ENCODE assay signal across 8 cellular contexts in the genomic region with DNA sequence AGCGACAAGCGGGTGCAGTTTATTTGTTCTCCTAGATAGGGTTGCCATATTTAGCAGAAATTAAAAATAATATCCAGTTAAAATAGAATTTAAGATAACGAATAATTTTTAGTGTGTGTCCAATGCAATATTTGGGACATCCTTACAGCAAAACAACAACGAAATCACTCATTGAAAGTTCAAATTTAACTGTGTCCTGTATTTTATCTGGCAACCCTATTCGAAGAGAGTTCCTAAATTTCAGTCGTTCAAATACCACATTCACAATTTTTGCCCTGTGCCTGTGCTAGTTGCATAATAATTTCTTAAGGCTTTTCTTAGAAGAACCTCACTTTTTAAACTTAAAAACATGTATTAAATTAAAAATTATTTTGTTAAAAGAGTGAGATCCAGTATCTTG. TPM values are rescaled to one million over a fixed set of nuclear protein-coding genes. Genes with fewer than 3 reads are reported as not detected.
DNase-seq lines count a peak whose midpoint lies in the region; ATAC-seq and TF ChIP-seq lines count a peak whose summit lies in the region.

No MANE protein-coding gene starts in this region.

- H3K4me3 Mint-ChIP-seq in HFFc6 = peak overlapping the region; percentile 95
- H3K4me3 Mint-ChIP-seq in activated T-helper 2 cell treated with anti-CD3 and anti-CD28 coated beads, Interferon-gamma antibody, Interleukin-2, Interleukin-4, amounts not matched to agents 10 μg/mL and 5 μg/mL and 100 μg/mL, durations not matched to agents 14 hours and 24 hours and 36 hours (ENCODE audit: low read depth) = peak overlapping the region; percentile 89
- H3K4me3 Mint-ChIP-seq in stimulated activated effector memory CD8-positive, alpha-beta T cell treated with anti-CD3 and anti-CD28 coated beads, Interleukin-12 subunit alpha, Interleukin-12 subunit beta, amount 100 ng/mL, for 72 hours = peak overlapping the region; percentile 85

- peak overlapping the region; percentile 96 for H3K27ac Mint-ChIP-seq in HFFc6
- peak overlapping the region; percentile 94 for H3K27ac Mint-ChIP-seq in activated T-helper 2 cell treated with anti-CD3 and anti-CD28 coated beads, Interferon-gamma antibody, Interleukin-2, Interleukin-4, amounts not matched to agents 10 μg/mL and 5 μg/mL and 100 μg/mL, durations not matched to agents 14 hours and 24 hours and 36 hours
- peak overlapping the region; percentile 93 for H3K27ac Mint-ChIP-seq in stimulated activated effector memory CD8-positive, alpha-beta T cell treated with anti-CD3 and anti-CD28 coated beads, Interleukin-12 subunit alpha, Interleukin-12 subunit beta, amount 100 ng/mL, for 72 hours

- no peaks in the 10 kb centered on the region for H3K9me3 ChIP-seq in iPS-15b (ENCODE audit: control insufficient read depth, insufficient read depth, low read length)

- no peak for TF ChIP-seq CTCF in HFFc6 (IDR thresholded peaks at IDR 0.05)

- no peaks in the 10 kb centered on the region for H3K9me3 Mint-ChIP-seq in HFFc6
- no peaks in the 10 kb centered on the region for H3K9me3 Mint-ChIP-seq in activated T-helper 2 cell treated with anti-CD3 and anti-CD28 coated beads, Interferon-gamma antibody, Interleukin-2, Interleukin-4, amounts not matched to agents 10 μg/mL and 5 μg/mL and 100 μg/mL, durations not matched to agents 14 hours and 24 hours and 36 hours
- H3K9me3 Mint-ChIP-seq in stimulated activated effector memory CD8-positive, alpha-beta T cell treated with anti-CD3 and anti-CD28 coated beads, Interleukin-12 subunit alpha, Interleukin-12 subunit beta, amount 100 ng/mL, for 72 hours = no peaks in the 10 kb centered on the region

- no peaks in the 10 kb centered on the region for H3K36me3 ChIP-seq in iPS-15b (ENCODE audit: control insufficient read depth, insufficient read depth, low read length)

- H3K4me3 ChIP-seq in iPS-15b (ENCODE audit: low read depth, low read length) = peak overlapping the region; percentile 86

- ATAC-seq in stimulated activated effector memory CD8-positive, alpha-beta T cell treated with anti-CD3 and anti-CD28 coated beads, Interleukin-12 subunit alpha, Interleukin-12 subunit beta, amount 100 ng/mL, for 72 hours = no peak
- no peak for ATAC-seq in GM18511 (IDR thresholded peaks at IDR 0.05; ENCODE audit: unreplicated experiment)

- H3K36me3 Mint-ChIP-seq in HFFc6 (ENCODE audit: low read depth) = peaks cover 22% of the 10 kb centered on the region
- H3K36me3 Mint-ChIP-seq in activated T-helper 2 cell treated with anti-CD3 and anti-CD28 coated beads, Interferon-gamma antibody, Interleukin-2, Interleukin-4, amounts not matched to agents 10 μg/mL and 5 μg/mL and 100 μg/mL, durations not matched to agents 14 hours and 24 hours and 36 hours (ENCODE audit: low read depth) = peaks cover 38% of the 10 kb centered on the region
- peaks cover 33% of the 10 kb centered on the region for H3K36me3 Mint-ChIP-seq in stimulated activated effector memory CD8-positive, alpha-beta T cell treated with anti-CD3 and anti-CD28 coated beads, Interleukin-12 subunit alpha, Interleukin-12 subunit beta, amount 100 ng/mL, for 72 hours

- H3K4me1 ChIP-seq in iPS-15b (ENCODE audit: control insufficient read depth, insufficient read depth, low read length) = peaks cover 4% of the 10 kb centered on the region

- intact Hi-C loops in activated T-helper 2 cell treated with anti-CD3 and anti-CD28 coated beads, Interferon-gamma antibody, Interleukin-2, Interleukin-4, amounts not matched to agents 10 μg/mL and 5 μg/mL and 100 μg/mL, durations not matched to agents 14 hours and 24 hours and 36 hours (cut with micrococcal nuclease) = loop anchor here (2.0 to 5.0 kb wide), 4 partner anchors 40 to 220 kb away; a partner anchor contains a TSS

- DNase-seq in HFFc6 = no peak
- DNase-seq in activated T-helper 2 cell treated with anti-CD3 and anti-CD28 coated beads, Interferon-gamma antibody, Interleukin-2, Interleukin-4, amounts not matched to agents 10 μg/mL and 5 μg/mL and 100 μg/mL, durations not matched to agents 14 hours and 24 hours and 36 hours (ENCODE audit: low spot score) = no peak
- no peak for DNase-seq in stimulated activated effector memory CD8-positive, alpha-beta T cell treated with anti-CD3 and anti-CD28 coated beads, Interleukin-12 subunit alpha, Interleukin-12 subunit beta, amount 100 ng/mL, for 72 hours (ENCODE audit: low spot score in 2 of 2)
- DNase-seq in NCI-H774 (lab: John Stamatoyannopoulos, UW) = no peak
- no peak for DNase-seq in DMS153 (lab: John Stamatoyannopoulos, UW)
- DNase-seq in activated CD4-positive, CD25-positive, alpha-beta regulatory T cell treated with anti-CD3 and anti-CD28 coated beads, Interleukin-2, amount 50 U/mL, for 72 hours = no peak

- H3K27me3 ChIP-seq in iPS-15b (ENCODE audit: control insufficient read depth, insufficient read depth, low read length) = no peaks in the 10 kb centered on the region

- peaks cover 50% of the 10 kb centered on the region for H3K4me1 Mint-ChIP-seq in HFFc6 (ENCODE audit: low read depth)
- H3K4me1 Mint-ChIP-seq in activated T-helper 2 cell treated with anti-CD3 and anti-CD28 coated beads, Interferon-gamma antibody, Interleukin-2, Interleukin-4, amounts not matched to agents 10 μg/mL and 5 μg/mL and 100 μg/mL, durations not matched to agents 14 hours and 24 hours and 36 hours (ENCODE audit: low read depth) = peaks cover 56% of the 10 kb centered on the region
- peaks cover 47% of the 10 kb centered on the region for H3K4me1 Mint-ChIP-seq in stimulated activated effector memory CD8-positive, alpha-beta T cell treated with anti-CD3 and anti-CD28 coated beads, Interleukin-12 subunit alpha, Interleukin-12 subunit beta, amount 100 ng/mL, for 72 hours

- H3K9ac ChIP-seq in iPS-15b (ENCODE audit: low read depth, low read length) = peak overlapping the region; percentile 89

- H3K27me3 Mint-ChIP-seq in HFFc6 (ENCODE audit: insufficient read depth) = peaks cover 6% of the 10 kb centered on the region; the same call in 1 of the 2 replicates
- H3K27me3 Mint-ChIP-seq in activated T-helper 2 cell treated with anti-CD3 and anti-CD28 coated beads, Interferon-gamma antibody, Interleukin-2, Interleukin-4, amounts not matched to agents 10 μg/mL and 5 μg/mL and 100 μg/mL, durations not matched to agents 14 hours and 24 hours and 36 hours (ENCODE audit: low read depth) = no peaks in the 10 kb centered on the region

RNA-seq across cellular contexts. Expression of a gene that starts 0.7 kb away (rescaled TPM):
- 10 to 100 TPM; 63.2 to 73.3 (median 69.3) TPM for total RNA-seq in HFFc6 (2021; fragmentation: NEBNext Ultra II Directional; extraction: Animal tissue kit (Norgen Biotek cat#: 25700))
- 86.8 and 90.9 TPM in 2 replicates for total RNA-seq in activated T-helper 2 cell treated with anti-CD3 and anti-CD28 coated beads, Interferon-gamma antibody, Interleukin-2, Interleukin-4, amounts not matched to agents 10 μg/mL and 5 μg/mL and 100 μg/mL, durations not matched to agents 14 hours and 24 hours and 36 hours

RNA-seq across cellular contexts. Expression of a gene that starts 34.5 kb away (rescaled TPM):
- total RNA-seq in HFFc6 (2021; fragmentation: NEBNext Ultra II Directional; extraction: Animal tissue kit (Norgen Biotek cat#: 25700)) = 1 to 10 TPM in 4 of 6 experiments, under 1 TPM in 2; 0.17 to 2.3 (median 2.1) TPM
- total RNA-seq in activated T-helper 2 cell treated with anti-CD3 and anti-CD28 coated beads, Interferon-gamma antibody, Interleukin-2, Interleukin-4, amounts not matched to agents 10 μg/mL and 5 μg/mL and 100 μg/mL, durations not matched to agents 14 hours and 24 hours and 36 hours = 0.14 and 0.21 TPM in 2 replicates

RNA-seq across cellular contexts. Expression of a gene that starts 57.4 kb away (rescaled TPM):
- 1 to 10 TPM; 3.2 to 3.7 (median 3.4) TPM for total RNA-seq in HFFc6 (2021; fragmentation: NEBNext Ultra II Directional; extraction: Animal tissue kit (Norgen Biotek cat#: 25700))
- 23.5 and 23.6 TPM in 2 replicates for total RNA-seq in activated T-helper 2 cell treated with anti-CD3 and anti-CD28 coated beads, Interferon-gamma antibody, Interleukin-2, Interleukin-4, amounts not matched to agents 10 μg/mL and 5 μg/mL and 100 μg/mL, durations not matched to agents 14 hours and 24 hours and 36 hours
